ENCODE assay signal across 37 cellular contexts in the genomic region with DNA sequence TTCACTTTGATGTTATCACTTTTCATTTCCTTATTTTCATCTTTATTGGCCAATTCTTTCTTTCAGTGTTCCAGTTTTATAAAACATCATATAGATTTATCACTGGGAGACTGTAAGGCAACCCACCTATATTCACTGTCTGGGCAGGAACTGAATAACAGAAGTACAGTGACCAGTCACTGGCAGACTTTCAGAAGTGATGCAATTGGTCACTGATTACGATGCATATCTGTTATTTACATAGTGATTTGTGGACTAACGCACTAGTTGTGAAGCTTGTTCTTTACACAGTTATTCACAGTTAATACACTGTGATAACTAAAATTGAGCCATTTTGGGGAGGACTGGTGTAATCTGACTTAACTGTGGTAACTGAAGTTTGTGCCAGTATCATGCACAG.
DNase-seq lines count a peak whose midpoint lies in the region; ATAC-seq, FAIRE-seq and TF ChIP-seq lines count a peak whose summit lies in the region.
"Had no signal": no experiment of that assay in that cellular context is flagged by ENCODE, and none has a peak within 500 bp of the region (broad histone marks: within the 10 kb centered on the region; RNA-seq: fewer than 3 reads in every experiment).

No MANE protein-coding gene starts in this region.

- TF ChIP-seq POLR2A in A549 (IDR thresholded peaks at IDR 0.05; ENCODE audit: low read length): no peak
- no peak for TF ChIP-seq POLR2A in right lobe of liver (IDR thresholded peaks at IDR 0.05)

- H3K36me3 Mint-ChIP-seq in WTC11: no peaks in the 10 kb centered on the region
- H3K36me3 Mint-ChIP-seq: activated CD4-positive, alpha-beta memory T cell treated with anti-CD3 and anti-CD28 coated beads for 36 hours; activated naive CD4-positive, alpha-beta T cell treated with anti-CD3 and anti-CD28 coated beads, Interleukin-2, amount 10 ng/mL, durations not matched to agents 7 days and 5 days; stimulated activated memory B cell treated with anti-CD40 and anti-IgM and Interleukin-4, amounts not matched to agents 10 μg/mL and 1 μg/mL and 100 μg/mL, for 72 hours had no signal

- DNase-seq in A549 (ENCODE audit: low read depth in 1 of 2, low spot score in 1 of 2) (no peak), RWPE2 (ENCODE audit: low spot score) (no peak), fibroblast of mammary gland (ENCODE audit: low read depth) (peak; percentile 31), right lobe of liver (no peak), amniotic stem cell (lab: John Stamatoyannopoulos, UW) (no peak), NCI-H1105 treated with DMSO at 0.1 percent for 48 hours (lab: John Stamatoyannopoulos, UW) (no peak), WTC11 (ENCODE audit: low spot score) (no peak)
- DNase-seq: 8988T; activated CD4-positive, alpha-beta memory T cell treated with anti-CD3 and anti-CD28 coated beads for 36 hours; activated CD8-positive, alpha-beta memory T cell treated with anti-CD3 and anti-CD28 coated beads, Interleukin-2, amount 50 U/mL, for 48 hours; activated naive CD4-positive, alpha-beta T cell treated with anti-CD3 and anti-CD28 coated beads, Interleukin-2, amount 10 ng/mL, durations not matched to agents 7 days and 5 days; amygdala; COR-L47; DMS53; effector CD8-positive, alpha-beta T cell; foreskin keratinocyte; heart left ventricle; kidney glomerular epithelial cell; NCI-H2029; NCI-H526; NK-92 treated with Interleukin-12 subunit alpha and Interleukin-12 subunit beta, amount 100 ng/mL, for 24 hours; PC-9; SK-N-SH; stimulated activated CD4-positive, alpha-beta T cell treated with anti-CD3 and anti-CD28 coated beads, Interleukin-15, amount 100 ng/mL, for 24 hours; substantia nigra; trophoblast cell had no signal

- intact Hi-C loops in right lobe of liver (cut with DNase I): no loop called here

- POLR2A ChIA-PET in A549 (lab: Yijun Ruan, JAX) (no interaction called here), WTC11 (lab: Charles Lee) (no interaction called here)

- H3K4me3 Mint-ChIP-seq in WTC11: no peak overlapping the region
- H3K4me3 Mint-ChIP-seq: activated CD4-positive, alpha-beta memory T cell treated with anti-CD3 and anti-CD28 coated beads for 36 hours; activated naive CD4-positive, alpha-beta T cell treated with anti-CD3 and anti-CD28 coated beads, Interleukin-2, amount 10 ng/mL, durations not matched to agents 7 days and 5 days; activated T-helper 1 cell treated with anti-CD3 and anti-CD28 coated beads, Interleukin-12 subunit alpha, Interleukin-12 subunit beta, Interleukin-2, Interleukin-4 antibody, amounts not matched to agents 30 ng/mL and 10 ng/mL and 1 ng/mL, durations not matched to agents 14 hours and 24 hours and 36 hours; nephron; stimulated activated memory B cell treated with anti-CD40 and anti-IgM and Interleukin-4, amounts not matched to agents 10 μg/mL and 1 μg/mL and 100 μg/mL, for 72 hours; T-helper 1 cell treated with Interleukin-12 subunit alpha and Interleukin-12 subunit beta and Interleukin-4 antibody, amounts not matched to agents 30 μg/mL and 1 μg/mL, for 36 hours had no signal

- TF ChIP-seq EP300 in A549 (IDR thresholded peaks at IDR 0.05): no peak

- no peak for FAIRE-seq in A549 (lab: Jason Lieb, UNC)
- FAIRE-seq: colon, GM12891 had no signal

- peaks cover 13% of the 10 kb centered on the region; the same call in 1 of the 2 replicates for H3K9me3 Mint-ChIP-seq in WTC11
- H3K9me3 Mint-ChIP-seq: activated CD4-positive, alpha-beta memory T cell treated with anti-CD3 and anti-CD28 coated beads for 36 hours; activated naive CD4-positive, alpha-beta T cell treated with anti-CD3 and anti-CD28 coated beads, Interleukin-2, amount 10 ng/mL, durations not matched to agents 7 days and 5 days; activated T-helper 1 cell treated with anti-CD3 and anti-CD28 coated beads, Interleukin-12 subunit alpha, Interleukin-12 subunit beta, Interleukin-2, Interleukin-4 antibody, amounts not matched to agents 30 ng/mL and 10 ng/mL and 1 ng/mL, durations not matched to agents 14 hours and 24 hours and 36 hours; nephron; stimulated activated memory B cell treated with anti-CD40 and anti-IgM and Interleukin-4, amounts not matched to agents 10 μg/mL and 1 μg/mL and 100 μg/mL, for 72 hours had no signal

- no peak overlapping the region for H3K27ac ChIP-seq in A549
- no peak overlapping the region for H3K27ac ChIP-seq in RWPE2 (ENCODE audit: poor library complexity, severe bottlenecking)
- H3K27ac ChIP-seq in right lobe of liver: no peak overlapping the region
- H3K27ac ChIP-seq: C4-2B, foreskin keratinocyte, heart left ventricle, PC-9 had no signal

- TF ChIP-seq CTCF in A549 (IDR thresholded peaks at IDR 0.05): no peak
- TF ChIP-seq CTCF in RWPE2 (IDR thresholded peaks at IDR 0.05; ENCODE audit: poor library complexity, severe bottlenecking): no peak
- no peak for TF ChIP-seq CTCF in fibroblast of mammary gland (conservative IDR thresholded peaks at IDR 0.05; ENCODE audit: control insufficient read depth, insufficient read depth, low read depth, low read length)
- no peak for TF ChIP-seq CTCF in right lobe of liver (IDR thresholded peaks at IDR 0.05)
- TF ChIP-seq CTCF in WTC11 (IDR thresholded peaks at IDR 0.05): no peak

- ATAC-seq in A549 (no peak), RWPE2 (ENCODE audit: low read depth) (peak; percentile 33; the same call in 2 of the 3 replicates), right lobe of liver (peak; percentile 28 to 84 (median 41)), HG03354 (IDR thresholded peaks at IDR 0.05; ENCODE audit: poor library complexity, severe bottlenecking, unreplicated experiment) (no peak), WTC11 (no peak)
- ATAC-seq: foreskin keratinocyte; heart left ventricle; Right ventricle myocardium inferior; stimulated activated memory B cell treated with anti-CD40 and anti-IgM and Interleukin-4, amounts not matched to agents 10 μg/mL and 1 μg/mL and 100 μg/mL, for 72 hours had no signal

- H3K27ac Mint-ChIP-seq in WTC11: no peak overlapping the region
- H3K27ac Mint-ChIP-seq: activated CD4-positive, alpha-beta memory T cell treated with anti-CD3 and anti-CD28 coated beads for 36 hours; activated naive CD4-positive, alpha-beta T cell treated with anti-CD3 and anti-CD28 coated beads, Interleukin-2, amount 10 ng/mL, durations not matched to agents 7 days and 5 days; activated T-helper 1 cell treated with anti-CD3 and anti-CD28 coated beads, Interleukin-12 subunit alpha, Interleukin-12 subunit beta, Interleukin-2, Interleukin-4 antibody, amounts not matched to agents 30 ng/mL and 10 ng/mL and 1 ng/mL, durations not matched to agents 14 hours and 24 hours and 36 hours; nephron; stimulated activated memory B cell treated with anti-CD40 and anti-IgM and Interleukin-4, amounts not matched to agents 10 μg/mL and 1 μg/mL and 100 μg/mL, for 72 hours; T-helper 1 cell treated with Interleukin-12 subunit alpha and Interleukin-12 subunit beta and Interleukin-4 antibody, amounts not matched to agents 30 μg/mL and 1 μg/mL, for 36 hours had no signal

- H3K9me3 ChIP-seq in A549 (no peaks in the 10 kb centered on the region), RWPE2 (ENCODE audit: severe bottlenecking) (no peaks in the 10 kb centered on the region), right lobe of liver (no peaks in the 10 kb centered on the region)
- H3K9me3 ChIP-seq: HAP-1, heart left ventricle had no signal

- no peak for TF ChIP-seq RAD21 in A549 (conservative IDR thresholded peaks at IDR 0.05 in 1 of 2, IDR thresholded peaks at IDR 0.05 in 1 of 2)

- 10% methylated on average over 2 of the region's 2 CpGs for WGBS in A549 (ENCODE audit: missing lambda C conversion rate)
- 35% methylated on average over 2 of the region's 2 CpGs for WGBS in right lobe of liver (ENCODE audit: insufficient coverage, low coverage, low lambda C conversion rate, missing lambda C conversion rate)

- CTCF ChIA-PET in A549 (lab: Yijun Ruan, JAX): no interaction called here
- CTCF ChIA-PET in WTC11 (lab: Charles Lee): no interaction called here

- H3K27me3 ChIP-seq in RWPE2 (ENCODE audit: insufficient read depth, poor library complexity, severe bottlenecking) (no peaks in the 10 kb centered on the region), right lobe of liver (no peaks in the 10 kb centered on the region)
- H3K27me3 ChIP-seq: foreskin keratinocyte, heart left ventricle had no signal

- H3K4me1 Mint-ChIP-seq in WTC11: peaks cover 5% of the 10 kb centered on the region; the same call in 1 of the 2 replicates
- H3K4me1 Mint-ChIP-seq: activated naive CD4-positive, alpha-beta T cell treated with anti-CD3 and anti-CD28 coated beads, Interleukin-2, amount 10 ng/mL, durations not matched to agents 7 days and 5 days; stimulated activated memory B cell treated with anti-CD40 and anti-IgM and Interleukin-4, amounts not matched to agents 10 μg/mL and 1 μg/mL and 100 μg/mL, for 72 hours had no signal

- H3K27me3 Mint-ChIP-seq in WTC11 (ENCODE audit: low read depth): no peaks in the 10 kb centered on the region
- H3K27me3 Mint-ChIP-seq: activated naive CD4-positive, alpha-beta T cell treated with anti-CD3 and anti-CD28 coated beads, Interleukin-2, amount 10 ng/mL, durations not matched to agents 7 days and 5 days had no signal

- H3K4me2 ChIP-seq in A549: 0 out of 3 replicates have a peak overlapping the region, but pooled peaks have one; percentile 20
- H3K4me2 ChIP-seq: PC-9, SK-N-SH had no signal

- H3K4me1 ChIP-seq in A549 (no peaks in the 10 kb centered on the region), RWPE2 (ENCODE audit: insufficient read depth, poor library complexity, severe bottlenecking) (peaks cover 17% of the 10 kb centered on the region), right lobe of liver (peaks cover 0 to 5% (median 0%) of the 10 kb centered on the region in 4 donors)
- H3K4me1 ChIP-seq: HAP-1, heart left ventricle had no signal

- H3K36me3 ChIP-seq in RWPE2 (ENCODE audit: low read depth): no peaks in the 10 kb centered on the region
- H3K36me3 ChIP-seq in right lobe of liver: no peaks in the 10 kb centered on the region
- H3K36me3 ChIP-seq: HAP-1, heart left ventricle had no signal

- no peak overlapping the region for H3K4me3 ChIP-seq in A549
- H3K4me3 ChIP-seq in RWPE2 (ENCODE audit: severe bottlenecking): no peak overlapping the region
- H3K4me3 ChIP-seq in fibroblast of mammary gland (ENCODE audit: control insufficient read depth, low read depth, low read length): no peak overlapping the region
- no peak overlapping the region for H3K4me3 ChIP-seq in right lobe of liver
- H3K4me3 ChIP-seq: HAP-1, heart left ventricle, lung, PC-9 had no signal

TF ChIP-seq in A549, 52 proteins besides CTCF, POLR2A, EP300 and RAD21 (continues in another document):
- TF ChIP-seq GATA3 (IDR thresholded peaks at IDR 0.05; ENCODE audit: borderline replicate concordance): no peak
- TF ChIP-seq NPAS2 (CRISPR knock-in tag; IDR thresholded peaks at IDR 0.05; ENCODE audit: borderline replicate concordance): no peak
- TF ChIP-seq KDM5A (IDR thresholded peaks at IDR 0.05): no peak
- TF ChIP-seq CHD4 (IDR thresholded peaks at IDR 0.05; ENCODE audit: borderline replicate concordance): no peak

TF ChIP-seq in WTC11, 78 proteins besides CTCF, POLR2A, EP300 and RAD21:
- TF ChIP-seq ZNF317 (CRISPR knock-in tag; IDR thresholded peaks at IDR 0.05; ENCODE audit: borderline replicate concordance, low read depth): no peak
- TF ChIP-seq ZNF671 (CRISPR knock-in tag; IDR thresholded peaks at IDR 0.05): no peak
- no peak for TF ChIP-seq NFATC4 (CRISPR knock-in tag; IDR thresholded peaks at IDR 0.05)
- TF ChIP-seq ELF4 (CRISPR knock-in tag; IDR thresholded peaks at IDR 0.05; ENCODE audit: low read depth): no peak
- no peak for TF ChIP-seq FOXP1 (CRISPR knock-in tag; IDR thresholded peaks at IDR 0.05; ENCODE audit: borderline replicate concordance)

Comparison
In these comparisons a context has a peak if more than half of its experiments do, and no peak if none do; other contexts are left out.
1. ATAC-seq: peak in RWPE2 (single experiment) and right lobe of liver (4 of 4); none in A549 (0 of 2), HG03354 (single experiment) and WTC11 (single experiment).